Comparison of ENCODE assay signal across 8 cellular contexts in genomic region chr6:113971786-113972185, GRCh38. TPM values are rescaled to one million over a fixed set of nuclear protein-coding genes. Genes with fewer than 3 reads are reported as not detected.
A peak's percentile ranks its signal among the peaks of the same experiment; 100 is the strongest.
DNase-seq lines count a peak whose midpoint lies in the region; ATAC-seq and TF ChIP-seq lines count a peak whose summit lies in the region.

No MANE protein-coding gene starts in this region.

- H4K20me1 ChIP-seq in fibroblast of lung (ENCODE audit: control insufficient read depth, extremely low read depth, insufficient read depth, low read length): peaks cover 3% of the 10 kb centered on the region

- WGBS in heart left ventricle, 4 donors: 81 to 91% (median 83%) methylated on average over 2 of the region's 2 CpGs

- H2AFZ ChIP-seq in fibroblast of lung (ENCODE audit: low read length): peak overlapping the region; percentile 98

- H3K27me3 ChIP-seq in heart left ventricle: no peaks in the 10 kb centered on the region
- no peaks in the 10 kb centered on the region for H3K27me3 ChIP-seq in SJCRH30
- H3K27me3 ChIP-seq in fibroblast of lung (ENCODE audit: control insufficient read depth, insufficient read depth, low read length): no peaks in the 10 kb centered on the region

- no peak for TF ChIP-seq POLR2A in heart left ventricle (IDR thresholded peaks at IDR 0.05)

- H3K79me2 ChIP-seq in fibroblast of lung (ENCODE audit: control insufficient read depth, insufficient read depth, low read length): peaks cover 42% of the 10 kb centered on the region

- TF ChIP-seq CTCF in heart left ventricle (IDR thresholded peaks at IDR 0.05) (no peak), fibroblast of lung (conservative IDR thresholded peaks at IDR 0.05 in 1 of 2, IDR thresholded peaks at IDR 0.05 in 1 of 2; ENCODE audit: low read depth in 1 of 2, low read length in 2 of 2) (no peak), retinal pigment epithelial cell (conservative IDR thresholded peaks at IDR 0.05; ENCODE audit: low read depth, low read length) (no peak), GM13976 (IDR thresholded peaks at IDR 0.05; ENCODE audit: borderline replicate concordance, control extremely low read depth, extremely low read depth, insufficient read depth, missing control alignments) (no peak)

- in situ Hi-C loops in GM13976 (cut with MboI; ENCODE audit: low sequenced_read_pairs, unreplicated experiment): no loop called here

- H3K27ac ChIP-seq in heart left ventricle (peak overlapping the region in 8 of 12 donors; percentile 89 to 97 (median 93)), SJCRH30 (peak overlapping the region; percentile 97), fibroblast of lung (ENCODE audit: insufficient read depth, low read length) (no peak overlapping the region)

- no peak for ATAC-seq in heart left ventricle
- no peak for ATAC-seq in GM18520 (IDR thresholded peaks at IDR 0.05; ENCODE audit: unreplicated experiment)

- intact Hi-C loops in heart left ventricle (cut with DNase I): no loop called here
- intact Hi-C loops in cardiac septum (cut with DNase I): no loop called here

- DNase-seq in heart left ventricle (no peak), cardiac septum (ENCODE audit: low spot score) (no peak), SJCRH30 (no peak), fibroblast of lung (ENCODE audit: low read depth in 2 of 2) (peak in 1 of 2 donors; percentile 26), retinal pigment epithelial cell (ENCODE audit: low read depth) (no peak), GM13976 (ENCODE audit: low spot score) (no peak), NCI-H128 (lab: John Stamatoyannopoulos, UW; ENCODE audit: unreplicated experiment) (no peak)

- no peaks in the 10 kb centered on the region for H3K36me3 ChIP-seq in heart left ventricle
- H3K36me3 ChIP-seq in SJCRH30: peaks cover 4% of the 10 kb centered on the region
- peaks cover 1% of the 10 kb centered on the region for H3K36me3 ChIP-seq in fibroblast of lung (ENCODE audit: control insufficient read depth, insufficient read depth, low read length)

- H3K4me2 ChIP-seq in fibroblast of lung (ENCODE audit: extremely low read depth, insufficient read depth, low read length): peak overlapping the region; percentile 87

- H3K4me3 ChIP-seq in heart left ventricle: peak overlapping the region; percentile 84 to 100 (median 93)
- peak overlapping the region; percentile 98 for H3K4me3 ChIP-seq in SJCRH30
- H3K4me3 ChIP-seq in fibroblast of lung (replicated peaks in 1 of 4; ENCODE audit: control extremely low read depth in 1 of 4, insufficient read depth in 1 of 4, low read depth in 3 of 4, low read length in 4 of 4): peak overlapping the region; percentile 77 to 97 (median 86)
- peak overlapping the region; percentile 98 for H3K4me3 ChIP-seq in retinal pigment epithelial cell (ENCODE audit: low read length)

- peak overlapping the region; percentile 86 for H3K9ac ChIP-seq in fibroblast of lung (ENCODE audit: insufficient read depth, low read length)

- peaks cover 3 to 36% (median 24%) of the 10 kb centered on the region in 12 donors for H3K4me1 ChIP-seq in heart left ventricle
- peaks cover 4% of the 10 kb centered on the region; the same call in 1 of the 2 replicates for H3K4me1 ChIP-seq in SJCRH30
- no peaks in the 10 kb centered on the region for H3K4me1 ChIP-seq in fibroblast of lung (ENCODE audit: control insufficient read depth, extremely low read depth, insufficient read depth, low read length)

- H3K9me3 ChIP-seq in heart left ventricle (no peaks in the 10 kb centered on the region), SJCRH30 (replicated peaks) (no peaks in the 10 kb centered on the region), fibroblast of lung (ENCODE audit: control insufficient read depth, insufficient read depth, low read depth, low read length) (no peaks in the 10 kb centered on the region)

RNA-seq across cellular contexts. Expression of gene HDAC2, which starts 0.8 kb away (rescaled TPM):
- 10 to 100 TPM; 18.3 to 59.6 (median 48.0) TPM for total RNA-seq in heart left ventricle
- 10 to 100 TPM; 26.9 to 64.7 TPM for polyA plus RNA-seq in heart left ventricle
- 47.7 TPM for total RNA-seq in cardiac septum
- 331 and 358 TPM in 2 replicates for total RNA-seq in SJCRH30 (2014; rRNA removed; shearing (Covaris generic))
- 50.3 and 64.9 TPM in 2 replicates for total RNA-seq in fibroblast of lung
- polyA plus RNA-seq in fibroblast of lung: 155 TPM in 2 replicates
- 111 and 133 TPM in 2 replicates for polyA plus RNA-seq in fibroblast of lung (2012)
- polyA minus RNA-seq in fibroblast of lung (ENCODE audit: low replicate concordance): 10.5 and 30.0 TPM in 2 replicates
